ENCODE assay signal across 15 cellular contexts in the genomic region with DNA sequence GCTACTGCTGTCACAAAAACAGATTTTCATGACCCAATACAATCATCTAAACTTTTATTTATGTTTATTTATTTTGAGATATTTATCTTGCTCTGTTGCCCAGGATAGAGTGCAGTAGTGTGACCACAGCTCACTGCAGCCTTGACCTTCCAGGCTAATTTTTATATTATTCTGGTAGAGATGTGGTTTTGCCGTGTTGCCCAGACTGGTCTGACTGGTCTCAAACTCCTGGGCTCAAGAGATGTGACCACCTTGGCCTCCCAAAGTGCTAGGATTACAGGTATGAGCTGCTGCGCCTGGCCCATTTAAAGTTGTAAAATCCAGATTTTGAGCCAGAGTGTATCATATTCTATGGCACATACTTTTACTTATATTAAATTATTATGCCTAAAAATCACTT. TPM values are rescaled to one million over a fixed set of nuclear protein-coding genes. Genes with fewer than 3 reads are reported as not detected.
DNase-seq lines count a peak whose midpoint lies in the region; ATAC-seq, FAIRE-seq and TF ChIP-seq lines count a peak whose summit lies in the region.
"Had no signal": no experiment of that assay in that cellular context is flagged by ENCODE, and none has a peak within 500 bp of the region (broad histone marks: within the 10 kb centered on the region; RNA-seq: fewer than 3 reads in every experiment).

No MANE protein-coding gene starts in this region.

- H3K4me2 ChIP-seq in PC-9 = no peak overlapping the region
- H3K4me2 ChIP-seq: A549, BLaER1, KMS-11 had no signal

- POLR2A ChIA-PET in PC-9 (lab: Charles Lee; ENCODE audit: unreplicated experiment) = interaction anchor here (0.6 kb wide), 2 partner anchors 13 to 374 kb away, joined by 3 read pairs; partner anchors contain the start of gene STYX

- FAIRE-seq in GM19239 (lab: Jason Lieb, UNC) = peak; percentile 4
- FAIRE-seq: A549 had no signal

- no peak for TF ChIP-seq CTCF in PC-9 (conservative IDR thresholded peaks at IDR 0.05)

- no peaks in the 10 kb centered on the region for H4K20me1 ChIP-seq in PC-9 (ENCODE audit: insufficient read depth)
- H4K20me1 ChIP-seq: BLaER1 had no signal

- no peak overlapping the region for H2AFZ ChIP-seq in PC-9
- H2AFZ ChIP-seq: GM23248 had no signal

- H3K4me3 ChIP-seq in PC-9 = no peak overlapping the region
- H3K4me3 ChIP-seq: A549, BLaER1, GM23248 had no signal

- H3F3A ChIP-seq in PC-9 (ENCODE audit: insufficient read depth, low read depth) = no peaks in the 10 kb centered on the region

- CTCF ChIA-PET in PC-9 (lab: Charles Lee) = no interaction called here

- H3K79me2 ChIP-seq in PC-9 (ENCODE audit: low read depth) = no peaks in the 10 kb centered on the region

- no peak overlapping the region for H3K27ac ChIP-seq in PC-9
- H3K27ac ChIP-seq: A549, BLaER1, GM23248, KMS-11 had no signal

- peaks cover 8% of the 10 kb centered on the region; the same call in 1 of the 2 replicates for H3K9me3 ChIP-seq in PC-9 (ENCODE audit: insufficient read depth, low read depth)

- no TSS peak for BruUV-seq in PC-9 (replicated peaks; lab: Mats Ljungman, UMichigan)

- DNase-seq in GM19239 (ENCODE audit: insufficient read length, low spot score) (no peak), HT-29 (ENCODE audit: low spot score) (peak; percentile 38), PC-9 (peak; percentile 49 to 51), AG20443 (ENCODE audit: low spot score) (no peak), ureter (ENCODE audit: low spot score) (no peak)
- DNase-seq: CD4-positive, alpha-beta memory T cell; DMS79 treated with DMSO at 0.1 percent for 48 hours; GF-D8; GM23248; HCEC 1CT; HFFc6 had no signal

- no peak for ATAC-seq in activated CD4-positive, CD25-positive, alpha-beta regulatory T cell treated with anti-CD3 and anti-CD28 coated beads, Interleukin-2, amount 50 U/mL, for 24 hours
- ATAC-seq: A549 had no signal

- H3K9me2 ChIP-seq in PC-9 (ENCODE audit: insufficient read depth) = no peaks in the 10 kb centered on the region

- intact Hi-C loops in PC-9 (cut with micrococcal nuclease; ENCODE audit: unreplicated experiment) = no loop called here

- H3K27me3 ChIP-seq in PC-9 (ENCODE audit: insufficient read depth, low read depth) = no peaks in the 10 kb centered on the region
- H3K27me3 ChIP-seq: BLaER1 had no signal

- H3K36me3 ChIP-seq in PC-9 (ENCODE audit: low read depth) = peaks cover 3% of the 10 kb centered on the region; the same call in 1 of the 2 replicates

- peaks cover 21% of the 10 kb centered on the region; the same call in 1 of the 2 replicates for H3K4me1 ChIP-seq in PC-9 (replicated peaks; ENCODE audit: insufficient read depth)
- H3K4me1 ChIP-seq: A549 had no signal

RNA-seq across cellular contexts. Expression of gene DDHD1, which starts 49.2 kb away (rescaled TPM):
- 6.8 and 7.0 TPM in 2 replicates for total RNA-seq in HT-29 (2014; rRNA removed; shearing (Covaris generic))
- total RNA-seq in PC-9 (2021) = 11.1 and 11.3 TPM in 2 replicates
- total RNA-seq in ureter = 34.1 TPM

Comparison
In these comparisons a context has a peak if more than half of its experiments do, and no peak if none do; other contexts are left out.
1. DNase-seq: peak in HT-29 (single experiment) and PC-9 (2 of 2); none in GM19239 (single experiment), AG20443 (single experiment) and ureter (single experiment).